26 cellular contexts compared by ENCODE assay signal in the genomic region with DNA sequence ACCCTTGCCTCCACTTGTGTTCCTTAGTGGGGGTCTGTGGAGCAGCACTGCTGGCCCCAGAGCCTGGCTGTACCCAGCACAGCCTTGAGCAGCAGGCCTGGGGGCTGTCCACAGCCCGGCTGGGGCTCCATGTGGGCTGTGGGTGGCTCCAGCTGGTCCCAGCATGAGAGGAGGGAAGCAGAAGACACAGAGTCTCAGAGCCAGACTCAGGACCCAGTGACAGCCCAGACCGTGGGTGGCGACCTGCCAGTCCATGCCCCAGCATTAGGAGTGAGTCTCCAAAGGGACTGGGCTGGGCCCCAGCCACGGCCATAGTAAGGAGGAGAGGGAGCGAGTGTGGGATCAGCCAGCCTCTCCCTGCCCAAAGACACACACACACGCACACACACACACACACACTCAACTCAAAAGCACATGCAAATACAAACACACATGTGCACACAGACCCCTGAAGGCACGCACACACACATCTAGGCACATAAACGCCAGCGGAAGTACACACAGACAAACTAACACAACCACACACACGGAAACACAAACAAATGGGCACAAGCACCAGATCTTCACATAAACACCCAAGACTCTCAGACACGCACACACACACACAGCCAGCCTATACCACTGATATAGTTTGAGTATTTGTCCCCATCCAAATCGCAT. TPM values are rescaled to one million over a fixed set of nuclear protein-coding genes. Genes with fewer than 3 reads are reported as not detected.
"Had no signal": no experiment of that assay in that cellular context is flagged by ENCODE, and none has a peak within 500 bp of the region (broad histone marks: within the 10 kb centered on the region; RNA-seq: fewer than 3 reads in every experiment).

No MANE protein-coding gene starts in this region.

- H3K4me3 Mint-ChIP-seq: activated B cell treated with CpG ODN at 0.5 μM for 24 hours; activated CD4-positive, alpha-beta T cell treated with anti-CD3 and anti-CD28 coated beads for 36 hours; activated T-cell treated with anti-CD3 and anti-CD28 coated beads, Interleukin-2, amount 50 U/mL, for 24 hours; activated T-helper 17 cell treated with anti-CD3 and anti-CD28 coated beads, Interleukin-2, amount 50 U/mL, for 72 hours; central memory CD8-positive, alpha-beta T cell; effector memory CD8-positive, alpha-beta T cell; nephron progenitor cell; stimulated activated naive CD8-positive, alpha-beta T cell treated with anti-CD3 and anti-CD28 coated beads, Interleukin-15, Interleukin-2, amounts not matched to agents 100 ng/mL and 50 ng/mL, for 24 hours; T-cell had no signal

- H3K4me3 ChIP-seq: ascending aorta, colonic mucosa, dorsolateral prefrontal cortex, tibial artery had no signal

- H3K27ac Mint-ChIP-seq: activated B cell treated with CpG ODN at 0.5 μM for 24 hours; activated CD4-positive, alpha-beta T cell treated with anti-CD3 and anti-CD28 coated beads for 36 hours; activated naive CD4-positive, alpha-beta T cell treated with anti-CD3 and anti-CD28 coated beads, Interleukin-2, amount 50 U/mL, for 72 hours; activated T-cell treated with anti-CD3 and anti-CD28 coated beads, Interleukin-2, amount 50 U/mL, for 24 hours; activated T-helper 17 cell treated with anti-CD3 and anti-CD28 coated beads, Interleukin-2, amount 50 U/mL, for 72 hours; effector memory CD8-positive, alpha-beta T cell; nephron progenitor cell; stimulated activated naive CD8-positive, alpha-beta T cell treated with anti-CD3 and anti-CD28 coated beads, Interleukin-15, Interleukin-2, amounts not matched to agents 100 ng/mL and 50 ng/mL, for 24 hours; T-cell had no signal

- H3K36me3 Mint-ChIP-seq: activated naive CD4-positive, alpha-beta T cell treated with anti-CD3 and anti-CD28 coated beads, Interleukin-2, amount 50 U/mL, for 72 hours had no signal

- H3K36me3 ChIP-seq: colonic mucosa had no signal

- H3K27ac ChIP-seq: ascending aorta, colonic mucosa had no signal

- DNase-seq: activated B cell treated with CpG ODN at 0.5 μM for 24 hours; activated CD4-positive, alpha-beta T cell treated with anti-CD3 and anti-CD28 coated beads for 36 hours; activated CD4-positive, alpha-beta T cell treated with anti-CD3 and anti-CD28 coated beads, Interleukin-2, amount 50 U/mL, for 4 hours; activated CD8-positive, alpha-beta memory T cell treated with anti-CD3 and anti-CD28 coated beads for 24 hours; activated CD8-positive, alpha-beta memory T cell treated with anti-CD3 and anti-CD28 coated beads, Interleukin-2, amount 50 U/mL, for 4 hours; activated T-cell treated with anti-CD3 and anti-CD28 coated beads, Interleukin-2, amount 50 U/mL, for 24 hours; colonic mucosa; effector memory CD8-positive, alpha-beta T cell; hippocampal formation; left ventricle myocardium superior; mammary epithelial cell; nephron progenitor cell; occipital lobe; retina; stimulated activated CD4-positive, alpha-beta T cell treated with anti-CD3 and anti-CD28 coated beads, Interleukin-4, amount 100 ng/mL, for 4 hours; T-cell; tibial artery had no signal

- H3K9me3 Mint-ChIP-seq: activated B cell treated with CpG ODN at 0.5 μM for 24 hours; activated naive CD4-positive, alpha-beta T cell treated with anti-CD3 and anti-CD28 coated beads, Interleukin-2, amount 50 U/mL, for 72 hours; activated T-cell treated with anti-CD3 and anti-CD28 coated beads, Interleukin-2, amount 50 U/mL, for 24 hours; activated T-helper 17 cell treated with anti-CD3 and anti-CD28 coated beads, Interleukin-2, amount 50 U/mL, for 72 hours; central memory CD8-positive, alpha-beta T cell; effector memory CD8-positive, alpha-beta T cell; nephron progenitor cell; stimulated activated naive CD8-positive, alpha-beta T cell treated with anti-CD3 and anti-CD28 coated beads, Interleukin-15, Interleukin-2, amounts not matched to agents 100 ng/mL and 50 ng/mL, for 24 hours; T-cell had no signal

- H3K4me1 ChIP-seq: colonic mucosa had no signal

- H3K27me3 Mint-ChIP-seq: activated CD4-positive, alpha-beta T cell treated with anti-CD3 and anti-CD28 coated beads for 36 hours; activated T-cell treated with anti-CD3 and anti-CD28 coated beads, Interleukin-2, amount 50 U/mL, for 24 hours; central memory CD8-positive, alpha-beta T cell; stimulated activated naive CD8-positive, alpha-beta T cell treated with anti-CD3 and anti-CD28 coated beads, Interleukin-15, Interleukin-2, amounts not matched to agents 100 ng/mL and 50 ng/mL, for 24 hours; T-cell had no signal

- H3K9me3 ChIP-seq: ascending aorta, colonic mucosa, tibial artery had no signal

- H3K4me1 Mint-ChIP-seq: activated CD4-positive, alpha-beta T cell treated with anti-CD3 and anti-CD28 coated beads for 36 hours; activated T-helper 17 cell treated with anti-CD3 and anti-CD28 coated beads, Interleukin-2, amount 50 U/mL, for 72 hours; central memory CD8-positive, alpha-beta T cell; T-cell had no signal

- H3K27me3 ChIP-seq: ascending aorta, colonic mucosa, dorsolateral prefrontal cortex, tibial artery had no signal

- ATAC-seq: activated CD4-positive, alpha-beta T cell treated with anti-CD3 and anti-CD28 coated beads for 36 hours; activated naive CD4-positive, alpha-beta T cell treated with anti-CD3 and anti-CD28 coated beads, Interleukin-2, amount 50 U/mL, for 72 hours; activated T-helper 17 cell treated with anti-CD3 and anti-CD28 coated beads, Interleukin-2, amount 50 U/mL, for 72 hours; effector memory CD8-positive, alpha-beta T cell; esophagus mucosa; left ventricle myocardium superior; T-cell had no signal

RNA-seq across cellular contexts. Expression of a gene that starts 16.7 kb away (rescaled TPM):
- total RNA-seq: activated B cell treated with CpG ODN at 0.5 μM for 24 hours; activated CD4-positive, alpha-beta T cell treated with anti-CD3 and anti-CD28 coated beads for 36 hours; activated naive CD4-positive, alpha-beta T cell treated with anti-CD3 and anti-CD28 coated beads, Interleukin-2, amount 50 U/mL, for 72 hours; activated T-helper 17 cell treated with anti-CD3 and anti-CD28 coated beads, Interleukin-2, amount 50 U/mL, for 72 hours; endothelial cell of umbilical vein; urinary bladder had no signal
- polyA plus RNA-seq: endothelial cell of umbilical vein had no signal
